In the genomic region with DNA sequence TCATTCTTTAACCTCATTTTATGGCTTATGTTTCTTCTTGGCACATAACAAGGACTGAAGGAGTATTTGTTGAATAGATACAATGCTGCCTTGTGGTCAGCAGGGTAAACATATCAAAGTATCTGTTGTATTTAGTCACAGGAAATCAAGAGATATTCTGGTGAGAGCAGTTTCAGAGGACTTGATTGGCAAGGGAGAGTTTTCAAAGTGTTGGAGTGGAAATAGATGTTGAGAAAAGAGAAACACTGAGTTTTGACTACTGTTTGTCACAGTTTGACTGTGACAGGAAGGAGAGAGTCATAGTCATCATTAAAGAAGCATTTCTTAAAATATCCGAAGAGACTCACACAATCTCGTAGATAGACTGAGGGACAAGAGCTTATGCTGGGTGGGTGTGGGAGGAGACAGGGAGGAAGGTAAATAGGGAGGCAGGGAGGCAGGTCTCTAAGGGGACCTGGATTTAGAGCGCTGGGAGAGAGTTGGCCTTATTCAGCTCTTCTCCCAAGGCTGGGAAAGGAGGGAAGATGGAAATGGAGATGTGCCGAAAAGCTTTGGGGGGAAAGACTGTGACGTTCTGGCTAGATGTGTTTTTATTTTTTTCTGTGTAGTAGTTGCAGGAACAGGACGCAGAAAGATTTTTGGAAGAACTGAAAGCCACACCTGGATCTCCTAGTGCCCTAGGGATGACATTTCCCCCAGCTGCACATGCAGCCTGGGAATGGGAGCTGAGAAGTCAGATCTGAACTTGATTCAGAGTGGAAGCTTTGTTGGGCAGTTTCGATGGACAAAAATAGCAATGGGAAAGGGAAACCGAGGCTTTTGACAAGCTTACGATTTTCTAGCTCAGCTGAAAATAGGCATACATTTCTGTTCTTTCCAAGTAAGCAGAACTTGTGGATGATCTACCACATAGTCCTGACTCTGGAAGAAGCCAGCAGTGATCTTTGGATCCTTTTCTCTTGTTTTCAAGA, we compare ENCODE assay signal across 8 cellular contexts.
DNase-seq lines count a peak whose midpoint lies in the region; ATAC-seq lines count a peak whose summit lies in the region.
"Had no signal": no experiment of that assay in that cellular context is flagged by ENCODE, and none has a peak within 500 bp of the region (broad histone marks: within the 10 kb centered on the region; RNA-seq: fewer than 3 reads in every experiment).

No MANE protein-coding gene starts in this region.

- H3K4me1 ChIP-seq in mesenchymal stem cell (ENCODE audit: control insufficient read depth, insufficient read depth, low read depth, low read length) = no peaks in the 10 kb centered on the region

- no peak overlapping the region for H3K14ac ChIP-seq in mesenchymal stem cell (ENCODE audit: low read length in 2 of 2)

- no peak overlapping the region for H3K9ac ChIP-seq in mesenchymal stem cell (ENCODE audit: low read length)

- H2BK120ac ChIP-seq in mesenchymal stem cell (ENCODE audit: low read depth, low read length) = no peak overlapping the region

- H3K27me3 ChIP-seq in mesenchymal stem cell (ENCODE audit: control insufficient read depth in 1 of 2, insufficient read depth in 1 of 2, low read length in 2 of 2) (no peaks in the 10 kb centered on the region), MG63 (no peaks in the 10 kb centered on the region)

- no peak overlapping the region for H3K4ac ChIP-seq in mesenchymal stem cell (ENCODE audit: low read depth in 1 of 2, low read length in 2 of 2)

- no peak for DNase-seq in memory B cell (ENCODE audit: low spot score in 2 of 2)
- DNase-seq in mesenchymal stem cell = no peak
- no peak for DNase-seq in MG63
- no peak for DNase-seq in NCI-H1436 treated with DMSO at 0.1 percent for 48 hours (lab: John Stamatoyannopoulos, UW)
- DNase-seq: activated CD4-positive, alpha-beta memory T cell treated with anti-CD3 and anti-CD28 coated beads, Interleukin-2, amount 10 ng/mL, durations not matched to agents 7 days and 5 days had no signal

- no peak overlapping the region for H2BK5ac ChIP-seq in mesenchymal stem cell (ENCODE audit: low read depth, low read length, poor library complexity, severe bottlenecking)

- H3K4me2 ChIP-seq in mesenchymal stem cell (ENCODE audit: low read length, poor library complexity, severe bottlenecking) = no peak overlapping the region

- H3K36me3 ChIP-seq in mesenchymal stem cell (ENCODE audit: control insufficient read depth in 1 of 2, insufficient read depth in 2 of 2, low read depth in 1 of 2, low read length in 2 of 2) (no peaks in the 10 kb centered on the region), MG63 (no peaks in the 10 kb centered on the region)

- H3K27ac ChIP-seq in mesenchymal stem cell (ENCODE audit: low read length, poor library complexity, severe bottlenecking) = no peak overlapping the region

- ATAC-seq in GM18520 (IDR thresholded peaks at IDR 0.05; ENCODE audit: unreplicated experiment) = peak; percentile 75
- peak; percentile 78 for ATAC-seq in GM21576 (IDR thresholded peaks at IDR 0.05; ENCODE audit: unreplicated experiment)
- ATAC-seq in HG03558 (IDR thresholded peaks at IDR 0.05; ENCODE audit: extremely low read depth, unreplicated experiment) = peak; percentile 79
- no peak for ATAC-seq in memory B cell (ENCODE audit: low read depth)

- H3K27me3 Mint-ChIP-seq in memory B cell = peaks cover 2% of the 10 kb centered on the region

- H3K9me3 ChIP-seq in mesenchymal stem cell (ENCODE audit: control insufficient read depth, low read length) = no peaks in the 10 kb centered on the region
- H3K9me3 ChIP-seq in MG63 = no peaks in the 10 kb centered on the region

- H2AFZ ChIP-seq in mesenchymal stem cell (ENCODE audit: low read depth, low read length) = no peak overlapping the region

- H3K23ac ChIP-seq in mesenchymal stem cell (ENCODE audit: low read length in 2 of 2) = no peak overlapping the region

- H3K4me3 ChIP-seq in mesenchymal stem cell (ENCODE audit: insufficient read depth in 1 of 2, low read depth in 1 of 2, low read length in 2 of 2) = no peak overlapping the region
- H3K4me3 ChIP-seq in MG63 = no peak overlapping the region

- WGBS in mesenchymal stem cell = 93% methylated on average over 9 of the region's 9 CpGs

- no peak overlapping the region for H2AK5ac ChIP-seq in mesenchymal stem cell (ENCODE audit: low read length, severe bottlenecking)

- H3K9me3 Mint-ChIP-seq in memory B cell = peaks cover 2% of the 10 kb centered on the region

- H3K18ac ChIP-seq in mesenchymal stem cell (ENCODE audit: low read depth in 1 of 2, low read length in 2 of 2) = no peak overlapping the region

- no peak overlapping the region for H2BK15ac ChIP-seq in mesenchymal stem cell (ENCODE audit: low read depth, poor library complexity, severe bottlenecking)

- peaks cover 20% of the 10 kb centered on the region for H3K4me1 Mint-ChIP-seq in memory B cell

- no peaks in the 10 kb centered on the region for H3K79me1 ChIP-seq in mesenchymal stem cell (replicated peaks; ENCODE audit: low read length, poor library complexity, severe bottlenecking)

- H4K91ac ChIP-seq in mesenchymal stem cell (ENCODE audit: low read length) = no peak overlapping the region

- H2BK12ac ChIP-seq in mesenchymal stem cell (ENCODE audit: low read length in 2 of 2) = no peak overlapping the region

- H3K36me3 Mint-ChIP-seq in memory B cell = peaks cover 2% of the 10 kb centered on the region

- no peak overlapping the region for H4K8ac ChIP-seq in mesenchymal stem cell (ENCODE audit: low read length)

- H3K27ac Mint-ChIP-seq in memory B cell = peak overlapping the region; percentile 39
- H3K27ac Mint-ChIP-seq: activated CD4-positive, alpha-beta memory T cell treated with anti-CD3 and anti-CD28 coated beads, Interleukin-2, amount 10 ng/mL, durations not matched to agents 7 days and 5 days had no signal

- peak overlapping the region; percentile 6 for H3K4me3 Mint-ChIP-seq in memory B cell
- H3K4me3 Mint-ChIP-seq: activated CD4-positive, alpha-beta memory T cell treated with anti-CD3 and anti-CD28 coated beads, Interleukin-2, amount 10 ng/mL, durations not matched to agents 7 days and 5 days had no signal
